ENCODE assay signal across 8 cellular contexts in genomic region chr6:34986845-34987246, GRCh38.
DNase-seq lines count a peak whose midpoint lies in the region; ATAC-seq and TF ChIP-seq lines count a peak whose summit lies in the region.

No MANE protein-coding gene starts in this region.

- peak; percentile 77 for TF ChIP-seq CTCF in AG09309 (IDR thresholded peaks at IDR 0.05; ENCODE audit: control insufficient read depth, insufficient read depth, low read depth, low read length, missing control alignments)
- TF ChIP-seq CTCF in lower leg skin (IDR thresholded peaks at IDR 0.05) = peak in 1 of 3 donors; percentile 75

- no peak for ATAC-seq in HG03135 (IDR thresholded peaks at IDR 0.05; ENCODE audit: unreplicated experiment)

- WGBS in lower leg skin, 2 donors = 12 to 13% methylated on average over 3 of the region's 3 CpGs

- intact Hi-C loops in lower leg skin (cut with DNase I; ENCODE audit: low total_unique reads) = loop anchor here (5.0 to 10.0 kb wide), 2 partner anchors 155 to 258 kb away; partner anchors contain the start of gene TCP11

- TF ChIP-seq POLR2A in lower leg skin (IDR thresholded peaks at IDR 0.05) = no peak

- no peak overlapping the region for H3K4me3 ChIP-seq in AG09309 (ENCODE audit: control insufficient read depth, low read depth, low read length)
- no peak overlapping the region for H3K4me3 ChIP-seq in lower leg skin (ENCODE audit: low read depth, poor library complexity, severe bottlenecking)

- DNase-seq in AG09309 (ENCODE audit: low read depth) = peak; percentile 52
- peak; percentile 70 for DNase-seq in HCEC 1CT
- DNase-seq in NCI-H524 treated with DMSO at 0.1 percent for 48 hours (lab: John Stamatoyannopoulos, UW) = peak; percentile 14
- DNase-seq in activated CD4-positive, alpha-beta T cell treated with anti-CD3 and anti-CD28 coated beads, Interleukin-2, amount 50 U/mL, for 1 hour = peak; percentile 61
- DNase-seq in dermis microvascular lymphatic vessel endothelial cell (ENCODE audit: low read depth in 2 of 2) = peak; percentile 80 to 91
- DNase-seq in lower leg skin (ENCODE audit: low spot score in 2 of 2) = peak; percentile 65 to 90
- DNase-seq in stimulated activated CD4-positive, alpha-beta T cell treated with anti-CD3 and anti-CD28 coated beads, TNF-alpha, amount 100 ng/mL, for 24 hours (ENCODE audit: low read depth in 3 of 3) = peak; percentile 12 to 47 (median 23)

Comparison
In these comparisons a context has a peak if more than half of its experiments do, and no peak if none do; other contexts are left out.
1. DNase-seq: peak in every context shown above with its lines; median percentile 86 in dermis microvascular lymphatic vessel endothelial cell; 78 in lower leg skin; 70 in HCEC 1CT; 61 in activated CD4-positive, alpha-beta T cell treated with anti-CD3 and anti-CD28 coated beads, Interleukin-2, amount 50 U/mL, for 1 hour; 52 in AG09309; 23 in stimulated activated CD4-positive, alpha-beta T cell treated with anti-CD3 and anti-CD28 coated beads, TNF-alpha, amount 100 ng/mL, for 24 hours; 14 in NCI-H524 treated with DMSO at 0.1 percent for 48 hours.